In genomic region chr2:191618789-191619185, GRCh38 we compare ENCODE assay signal across 14 cellular contexts. TPM values are rescaled to one million over a fixed set of nuclear protein-coding genes. Genes with fewer than 3 reads are reported as not detected.
A peak's percentile ranks its signal among the peaks of the same experiment; 100 is the strongest.
DNase-seq lines count a peak whose midpoint lies in the region; ATAC-seq lines count a peak whose summit lies in the region.
"Had no signal": no experiment of that assay in that cellular context is flagged by ENCODE, and none has a peak within 500 bp of the region (broad histone marks: within the 10 kb centered on the region; RNA-seq: fewer than 3 reads in every experiment).

No MANE protein-coding gene starts in this region.

- H3K27me3 Mint-ChIP-seq in CD8-positive, alpha-beta memory T cell = no peaks in the 10 kb centered on the region

- in situ Hi-C loops in ACHN (cut with HindIII; ENCODE audit: low pct_ligation_motif_present, low pct_unique_long_range_greater_than_20kb, low sequenced_read_pairs) = no loop called here

- ATAC-seq in activated naive CD4-positive, alpha-beta T cell treated with anti-CD3 and anti-CD28 coated beads, Interleukin-2, amount 50 U/mL, for 72 hours = no peak
- no peak for ATAC-seq in sciatic nerve
- ATAC-seq: mucosa of descending colon, WTC11 had no signal

- H3K27ac Mint-ChIP-seq in CD8-positive, alpha-beta memory T cell = peak overlapping the region; percentile 53 to 98 (median 88)
- H3K27ac Mint-ChIP-seq in activated naive CD4-positive, alpha-beta T cell treated with anti-CD3 and anti-CD28 coated beads, Interleukin-2, amount 50 U/mL, for 72 hours = peak overlapping the region; percentile 95 to 97
- H3K27ac Mint-ChIP-seq: WTC11 had no signal

- H3K4me3 Mint-ChIP-seq in CD8-positive, alpha-beta memory T cell = peak overlapping the region in 2 of 7 donors; percentile 15 to 50
- H3K4me3 Mint-ChIP-seq: WTC11 had no signal

- H3K4me3 ChIP-seq in CD8-positive, alpha-beta memory T cell (ENCODE audit: low read length) = no peak overlapping the region
- H3K4me3 ChIP-seq: mucosa of descending colon, pancreas, skin epidermis had no signal

- H3K4me1 ChIP-seq in CD8-positive, alpha-beta memory T cell (ENCODE audit: insufficient read depth, low read length) = peaks cover 30% of the 10 kb centered on the region
- H3K4me1 ChIP-seq: pancreas had no signal

- no peaks in the 10 kb centered on the region for H3K36me3 ChIP-seq in CD8-positive, alpha-beta memory T cell (ENCODE audit: insufficient read depth, low read length)
- H3K36me3 ChIP-seq: pancreas had no signal

- intact Hi-C loops in sciatic nerve (cut with DNase I) = no loop called here

- POLR2A ChIA-PET in CD8-positive, alpha-beta memory T cell (lab: Charles Lee) = interaction anchor here (3.2 kb wide), 1 partner anchor 58 kb away, joined by 48 read pairs; the partner anchor contains the start of gene NABP1

- H3K9me3 Mint-ChIP-seq in CD8-positive, alpha-beta memory T cell = no peaks in the 10 kb centered on the region
- H3K9me3 Mint-ChIP-seq in activated naive CD4-positive, alpha-beta T cell treated with anti-CD3 and anti-CD28 coated beads, Interleukin-2, amount 50 U/mL, for 72 hours = peaks cover 8% of the 10 kb centered on the region in 2 donors
- H3K9me3 Mint-ChIP-seq: WTC11 had no signal

- peaks cover 32 to 45% (median 41%) of the 10 kb centered on the region in 3 donors for H3K4me1 Mint-ChIP-seq in CD8-positive, alpha-beta memory T cell
- H3K4me1 Mint-ChIP-seq: WTC11 had no signal

- CTCF ChIA-PET in CD8-positive, alpha-beta memory T cell (lab: Charles Lee) = interaction anchor here (1.1 to 1.5 kb wide), 2 partner anchors 53 to 57 kb away, joined by 3 read pairs; no protein-coding TSS in a partner anchor

- H3K9me3 ChIP-seq in CD8-positive, alpha-beta memory T cell (ENCODE audit: low read length) = no peaks in the 10 kb centered on the region
- H3K9me3 ChIP-seq: mucosa of descending colon, pancreas had no signal

- H3K27me3 ChIP-seq in CD8-positive, alpha-beta memory T cell (ENCODE audit: insufficient read depth, low read length, poor library complexity, severe bottlenecking) = no peaks in the 10 kb centered on the region
- H3K27me3 ChIP-seq: pancreas had no signal

- no peak overlapping the region for H3K27ac ChIP-seq in CD8-positive, alpha-beta memory T cell (ENCODE audit: low read depth, low read length)
- H3K27ac ChIP-seq: pancreas had no signal

- peaks cover 0 to 3% (median 0%) of the 10 kb centered on the region in 3 donors for H3K36me3 Mint-ChIP-seq in CD8-positive, alpha-beta memory T cell
- H3K36me3 Mint-ChIP-seq in activated naive CD4-positive, alpha-beta T cell treated with anti-CD3 and anti-CD28 coated beads, Interleukin-2, amount 50 U/mL, for 72 hours = peaks cover 6 to 8% of the 10 kb centered on the region in 2 donors
- H3K36me3 Mint-ChIP-seq: WTC11 had no signal

- DNase-seq in ACHN (peak; percentile 7), left kidney (ENCODE audit: low read depth, low spot score) (peak; percentile 22), globus pallidus (ENCODE audit: low spot score) (no peak), sciatic nerve (ENCODE audit: low spot score) (no peak)
- DNase-seq in CD8-positive, alpha-beta memory T cell = no peak
- DNase-seq in activated naive CD4-positive, alpha-beta T cell treated with anti-CD3 and anti-CD28 coated beads, Interleukin-2, amount 50 U/mL, for 72 hours (ENCODE audit: low spot score in 2 of 2) = no peak
- DNase-seq in stimulated activated CD4-positive, alpha-beta T cell treated with anti-CD3 and anti-CD28 coated beads, Interleukin-4, amount 100 ng/mL, for 4 hours = no peak
- DNase-seq: kidney glomerular epithelial cell; mucosa of descending colon; NCI-H1417; NK-92 treated with Interleukin-12 subunit alpha and Interleukin-12 subunit beta, amount 100 ng/mL, for 24 hours; pancreas had no signal

RNA-seq across cellular contexts. Expression of gene NABP1, which starts 59.1 kb away (rescaled TPM):
- total RNA-seq in CD8-positive, alpha-beta memory T cell = 10 to 100 TPM; 44.9 to 48.2 TPM
- polyA plus RNA-seq in CD8-positive, alpha-beta memory T cell = 13.9 TPM
- total RNA-seq in activated naive CD4-positive, alpha-beta T cell treated with anti-CD3 and anti-CD28 coated beads, Interleukin-2, amount 50 U/mL, for 72 hours = 10 to 100 TPM; 53.7 to 59.7 TPM
- total RNA-seq in sciatic nerve = 64.3 TPM

Comparison
In these comparisons a context has a peak if more than half of its experiments do, and no peak if none do; other contexts are left out.
1. DNase-seq: peak in ACHN (single experiment) and left kidney (single experiment); none in CD8-positive, alpha-beta memory T cell (0 of 5), activated naive CD4-positive, alpha-beta T cell treated with anti-CD3 and anti-CD28 coated beads, Interleukin-2, amount 50 U/mL, for 72 hours (0 of 2), stimulated activated CD4-positive, alpha-beta T cell treated with anti-CD3 and anti-CD28 coated beads, Interleukin-4, amount 100 ng/mL, for 4 hours (0 of 2), globus pallidus (single experiment) and sciatic nerve (single experiment).